In the genomic region with DNA sequence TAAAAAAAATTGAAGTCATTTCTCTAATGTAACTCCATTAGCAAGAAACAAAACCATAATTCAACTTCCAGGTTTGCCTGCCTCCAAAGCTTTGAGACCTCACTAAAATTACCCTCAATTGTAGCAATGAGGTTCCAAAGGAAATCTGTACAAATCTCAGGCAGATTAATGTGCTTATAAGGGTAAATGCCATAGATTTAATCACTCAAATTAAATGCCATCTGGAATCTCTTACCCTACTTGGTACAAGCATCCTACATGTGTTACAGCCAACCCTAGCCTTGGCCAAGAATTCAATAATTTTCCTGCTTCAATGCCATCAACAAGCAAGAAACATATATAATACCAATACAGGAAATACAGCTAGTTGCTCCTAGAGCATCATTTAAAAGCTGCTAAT, we compare ENCODE assay signal across 10 cellular contexts.
DNase-seq lines count a peak whose midpoint lies in the region; ATAC-seq and TF ChIP-seq lines count a peak whose summit lies in the region.
"Had no signal": no experiment of that assay in that cellular context is flagged by ENCODE, and none has a peak within 500 bp of the region (broad histone marks: within the 10 kb centered on the region; RNA-seq: fewer than 3 reads in every experiment).

No MANE protein-coding gene starts in this region.

- H3K36me3 ChIP-seq in left ventricle myocardium inferior, result no peaks in the 10 kb centered on the region

- H3K4me3 Mint-ChIP-seq in T-helper 17 cell (peak overlapping the region; percentile 96), immature natural killer cell (peak overlapping the region; percentile 0 to 95 (median 85)), type B pancreatic cell (peak overlapping the region; percentile 87)

- peak overlapping the region; percentile 76 for H3K4me3 ChIP-seq in left ventricle myocardium inferior

- ATAC-seq in left ventricle myocardium superior (no peak), T-helper 17 cell (no peak)

- DNase-seq in left ventricle myocardium inferior (no peak), left ventricle myocardium superior (no peak), T-helper 17 cell (no peak), immature natural killer cell (no peak), type B pancreatic cell (ENCODE audit: extremely low spot score, unreplicated experiment) (no peak), H4 (ENCODE audit: low spot score) (no peak), KBM-7 (no peak), SHP77 (lab: John Stamatoyannopoulos, UW) (no peak)
- DNase-seq: foreskin melanocyte, NCI-H748 treated with DMSO at 0.1 percent for 48 hours had no signal

- in situ Hi-C loops in KBM-7 (cut with MboI; ENCODE audit: low pct_unique_long_range_greater_than_20kb, low sequenced_read_pairs), result no loop called here

- intact Hi-C loops in left ventricle myocardium inferior (cut with micrococcal nuclease), result loop anchor here (5.0 kb wide), 2 partner anchors 92 to 137 kb away; no protein-coding TSS in a partner anchor
- intact Hi-C loops in left ventricle myocardium superior (cut with micrococcal nuclease), result loop anchor here (5.0 kb wide), 1 partner anchor 137 kb away; no protein-coding TSS in a partner anchor

- H3K27ac ChIP-seq in left ventricle myocardium inferior (replicated peaks), result peak overlapping the region; percentile 89

- H3K4me1 ChIP-seq in left ventricle myocardium inferior, result peaks cover 76% of the 10 kb centered on the region

- H3K27ac Mint-ChIP-seq in T-helper 17 cell (peak overlapping the region; percentile 95), immature natural killer cell (peak overlapping the region; percentile 55 to 99 (median 93)), type B pancreatic cell (peak overlapping the region; percentile 84)

- TF ChIP-seq CTCF in left ventricle myocardium inferior (IDR thresholded peaks at IDR 0.05; ENCODE audit: borderline replicate concordance) (no peak), type B pancreatic cell (conservative IDR thresholded peaks at IDR 0.05) (no peak)

- H3K9me3 ChIP-seq in left ventricle myocardium inferior (replicated peaks) (no peaks in the 10 kb centered on the region), T-helper 17 cell (ENCODE audit: control insufficient read depth, low read length, poor library complexity, severe bottlenecking) (no peaks in the 10 kb centered on the region)

- no peaks in the 10 kb centered on the region for H3K27me3 ChIP-seq in left ventricle myocardium inferior (ENCODE audit: low read depth)

- H3K36me3 Mint-ChIP-seq in T-helper 17 cell (ENCODE audit: low read depth) (peaks cover 7% of the 10 kb centered on the region), immature natural killer cell (peaks cover 0 to 4% (median 0%) of the 10 kb centered on the region in 3 donors), type B pancreatic cell (peaks cover 9% of the 10 kb centered on the region)

- peaks cover 0 to 1% (median 0%) of the 10 kb centered on the region in 6 donors for H3K9me3 Mint-ChIP-seq in immature natural killer cell
- peaks cover 4% of the 10 kb centered on the region for H3K9me3 Mint-ChIP-seq in type B pancreatic cell

- H3K4me1 Mint-ChIP-seq in T-helper 17 cell (peaks cover 41% of the 10 kb centered on the region), immature natural killer cell (peaks cover 64 to 82% of the 10 kb centered on the region in 2 donors), type B pancreatic cell (ENCODE audit: unreplicated experiment) (peaks cover 25% of the 10 kb centered on the region)

- H3K27me3 Mint-ChIP-seq in T-helper 17 cell (no peaks in the 10 kb centered on the region), immature natural killer cell (ENCODE audit: low read depth in 3 of 3) (peaks cover 2 to 23% (median 16%) of the 10 kb centered on the region in 3 donors), type B pancreatic cell (peaks cover 3% of the 10 kb centered on the region)
